Comparison of ENCODE assay signal across 1 cellular context in genomic region chr20:41306061-41306727, GRCh38.
TF ChIP-seq lines count a peak whose summit lies in the region.

No MANE protein-coding gene starts in this region.

TF ChIP-seq in GM12878, 131 proteins besides CTCF, POLR2A, EP300 and RAD21 (continued from another document):
- TF ChIP-seq ATF2 (IDR thresholded peaks at IDR 0.05; ENCODE audit: low read length) = 0 out of 2 replicates have a peak, but pooled peaks have one; percentile 34
- TF ChIP-seq CHD1 (IDR thresholded peaks at IDR 0.05; ENCODE audit: low read depth, low read length) = no peak
- TF ChIP-seq POLR2AphosphoS2 (IDR thresholded peaks at IDR 0.05; ENCODE audit: low read depth, low read length) = no peak
- no peak for TF ChIP-seq ATF3 (IDR thresholded peaks at IDR 0.05; ENCODE audit: borderline replicate concordance, extremely low read depth, low read depth, low read length)
- TF ChIP-seq RELA (IDR thresholded peaks at IDR 0.05; ENCODE audit: borderline replicate concordance, partially characterized antibody) = no peak
- TF ChIP-seq SPI1 (IDR thresholded peaks at IDR 0.05; ENCODE audit: borderline replicate concordance, insufficient read depth, low read depth, low read length) = peak; percentile 82
- TF ChIP-seq DPF2 (IDR thresholded peaks at IDR 0.05) = peak; percentile 34; the same call in 1 of the 2 replicates
- peak; percentile 77 for TF ChIP-seq JUNB (IDR thresholded peaks at IDR 0.05)
- TF ChIP-seq MLLT1 (IDR thresholded peaks at IDR 0.05) = no peak
- TF ChIP-seq MTA2 (IDR thresholded peaks at IDR 0.05; ENCODE audit: low read depth) = peak; percentile 67
- no peak for TF ChIP-seq ZBED1 (IDR thresholded peaks at IDR 0.05; ENCODE audit: borderline replicate concordance)
- peak; percentile 87 for TF ChIP-seq NR2F1 (conservative IDR thresholded peaks at IDR 0.05)
